9 cellular contexts compared by ENCODE assay signal in the genomic region with DNA sequence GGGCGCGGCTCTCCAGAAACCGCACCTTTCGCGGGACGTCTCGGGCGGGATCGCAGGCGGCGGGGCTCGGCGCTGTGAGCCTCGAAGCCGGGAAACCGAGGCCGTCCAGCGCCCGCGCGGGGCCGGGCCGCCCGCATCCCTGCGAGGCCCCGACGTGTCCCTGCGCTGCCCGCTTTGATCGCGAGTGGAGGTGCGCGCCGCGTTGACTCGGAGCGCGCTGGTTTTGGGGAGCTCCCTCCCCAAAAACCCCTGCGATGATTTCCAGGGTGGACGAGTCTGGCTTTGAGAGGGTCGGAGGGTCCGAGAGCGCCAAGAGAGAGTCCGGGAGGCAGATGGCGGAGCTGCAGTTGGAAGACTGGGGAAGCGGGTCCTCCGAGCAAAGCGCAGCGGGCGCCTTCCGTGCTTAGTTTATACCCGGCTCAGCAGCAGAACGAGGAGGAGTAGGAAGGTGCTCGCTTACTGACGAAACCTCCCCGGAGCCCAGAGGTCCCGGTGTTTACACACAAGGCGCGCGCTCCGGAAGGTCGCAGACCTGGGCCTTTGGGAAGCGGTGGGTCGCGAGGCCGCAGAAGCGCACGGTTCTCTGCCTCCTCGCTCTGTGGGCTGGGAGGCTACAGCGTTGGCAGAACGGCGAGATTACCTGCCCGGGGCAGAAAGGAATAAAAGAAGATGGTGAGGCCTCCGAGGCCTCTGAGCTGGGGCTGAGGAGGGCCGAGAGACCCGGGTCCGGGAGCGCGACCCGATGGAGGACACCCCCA. TPM values are rescaled to one million over a fixed set of nuclear protein-coding genes. Genes with fewer than 3 reads are reported as not detected.
DNase-seq lines count a peak whose midpoint lies in the region; ATAC-seq lines count a peak whose summit lies in the region.
"Had no signal": no experiment of that assay in that cellular context is flagged by ENCODE, and none has a peak within 500 bp of the region (broad histone marks: within the 10 kb centered on the region; RNA-seq: fewer than 3 reads in every experiment).

No MANE protein-coding gene starts in this region.

- no peaks in the 10 kb centered on the region for H3K36me3 Mint-ChIP-seq in activated naive CD8-positive, alpha-beta T cell treated with anti-CD3 and anti-CD28 coated beads, Interleukin-2, amount 10 ng/mL, durations not matched to agents 7 days and 5 days
- H3K36me3 Mint-ChIP-seq: natural killer cell treated with Interleukin-12 subunit alpha and Interleukin-12 subunit beta and Interleukin-15 and Interleukin-18, amount 100 ng/mL, for 72 hours had no signal

- H3K27ac Mint-ChIP-seq in activated naive CD8-positive, alpha-beta T cell treated with anti-CD3 and anti-CD28 coated beads, Interleukin-2, amount 10 ng/mL, durations not matched to agents 7 days and 5 days, result no peak overlapping the region
- H3K27ac Mint-ChIP-seq: natural killer cell treated with Interleukin-12 subunit alpha and Interleukin-12 subunit beta and Interleukin-15 and Interleukin-18, amount 100 ng/mL, for 72 hours had no signal

- peaks cover 1% of the 10 kb centered on the region for H3K4me1 Mint-ChIP-seq in activated naive CD8-positive, alpha-beta T cell treated with anti-CD3 and anti-CD28 coated beads, Interleukin-2, amount 10 ng/mL, durations not matched to agents 7 days and 5 days

- H3K4me3 Mint-ChIP-seq in activated naive CD8-positive, alpha-beta T cell treated with anti-CD3 and anti-CD28 coated beads, Interleukin-2, amount 10 ng/mL, durations not matched to agents 7 days and 5 days, result no peak overlapping the region

- no CpG with 5 or more reads among the region's 80 CpGs for WGBS in iPS DF 6.9 (ENCODE audit: insufficient coverage, insufficient read length)

- no peaks in the 10 kb centered on the region for H3K9me3 Mint-ChIP-seq in activated naive CD8-positive, alpha-beta T cell treated with anti-CD3 and anti-CD28 coated beads, Interleukin-2, amount 10 ng/mL, durations not matched to agents 7 days and 5 days
- H3K9me3 Mint-ChIP-seq: natural killer cell treated with Interleukin-12 subunit alpha and Interleukin-12 subunit beta and Interleukin-15 and Interleukin-18, amount 100 ng/mL, for 72 hours had no signal

- ATAC-seq in activated naive CD8-positive, alpha-beta T cell treated with anti-CD3 and anti-CD28 coated beads, Interleukin-2, amount 10 ng/mL, durations not matched to agents 7 days and 5 days (ENCODE audit: low read depth), result no peak

- H3K27me3 ChIP-seq in HAP-1 (ENCODE audit: low read depth), result no peaks in the 10 kb centered on the region
- H3K27me3 ChIP-seq in iPS DF 6.9 (ENCODE audit: control insufficient read depth, insufficient read depth, low read length), result peaks cover 26% of the 10 kb centered on the region
- peaks cover 18 to 33% (median 22%) of the 10 kb centered on the region in 3 donors for H3K27me3 ChIP-seq in skeletal muscle tissue (ENCODE audit: control insufficient read depth in 3 of 3, insufficient read depth in 3 of 3, low read length in 3 of 3)

- no peaks in the 10 kb centered on the region for H3K36me3 ChIP-seq in HAP-1 (replicated peaks)
- no peaks in the 10 kb centered on the region for H3K36me3 ChIP-seq in iPS DF 6.9 (ENCODE audit: control insufficient read depth, insufficient read depth, low read length)
- no peaks in the 10 kb centered on the region for H3K36me3 ChIP-seq in skeletal muscle tissue (ENCODE audit: control insufficient read depth in 3 of 3, insufficient read depth in 3 of 3, low read length in 3 of 3)

- H3K27me3 Mint-ChIP-seq in activated naive CD8-positive, alpha-beta T cell treated with anti-CD3 and anti-CD28 coated beads, Interleukin-2, amount 10 ng/mL, durations not matched to agents 7 days and 5 days, result peaks cover 77% of the 10 kb centered on the region

- H3K27ac ChIP-seq in iPS DF 6.9 (ENCODE audit: low read length) (no peak overlapping the region), skeletal muscle tissue (ENCODE audit: low read depth, low read length) (peak overlapping the region; percentile 3)

- H3K4me3 ChIP-seq in HAP-1 (peak overlapping the region; percentile 20), iPS DF 6.9 (ENCODE audit: low read length) (peak overlapping the region; percentile 74; the same call in 1 of the 2 replicates), skeletal muscle tissue (ENCODE audit: low read length in 3 of 3) (peak overlapping the region in 2 of 3 donors; percentile 40 to 63)

- peak overlapping the region in 1 of 3 donors; percentile 20 for H3K9ac ChIP-seq in skeletal muscle tissue (ENCODE audit: low read depth in 1 of 3, low read length in 3 of 3)

- POLR2A ChIA-PET in activated naive CD8-positive, alpha-beta T cell treated with anti-CD3 and anti-CD28 coated beads, Interleukin-2, amount 10 ng/mL, durations not matched to agents 7 days and 5 days (lab: Charles Lee), result no interaction called here

- in situ Hi-C loops in HAP-1 (cut with MboI; ENCODE audit: low sequenced_read_pairs), result no loop called here
- in situ Hi-C loops in ACHN (cut with HindIII; ENCODE audit: low pct_ligation_motif_present, low pct_unique_long_range_greater_than_20kb, low sequenced_read_pairs), result no loop called here

- DNase-seq in HAP-1 (ENCODE audit: low spot score in 2 of 2) (no peak), iPS DF 6.9 (ENCODE audit: low read depth, low spot score) (no peak), AG08396 (ENCODE audit: low spot score) (no peak), ACHN (no peak), OCI-M1 (lab: John Stamatoyannopoulos, UW) (no peak), SKM-1 treated with dmso at 0.1 percent for 144 hours (lab: John Stamatoyannopoulos, UW; ENCODE audit: unreplicated experiment) (no peak)
- peak; percentile 30 for DNase-seq in activated naive CD8-positive, alpha-beta T cell treated with anti-CD3 and anti-CD28 coated beads, Interleukin-2, amount 10 ng/mL, durations not matched to agents 7 days and 5 days

- no peaks in the 10 kb centered on the region for H3K9me3 ChIP-seq in HAP-1
- H3K9me3 ChIP-seq in iPS DF 6.9 (ENCODE audit: control insufficient read depth, insufficient read depth, low read length), result no peaks in the 10 kb centered on the region
- no peaks in the 10 kb centered on the region for H3K9me3 ChIP-seq in skeletal muscle tissue (ENCODE audit: control insufficient read depth in 3 of 3, low read length in 3 of 3)

- H3K4me1 ChIP-seq in HAP-1 (peaks cover 7% of the 10 kb centered on the region; the same call in 1 of the 2 replicates), iPS DF 6.9 (ENCODE audit: control insufficient read depth, insufficient read depth, low read length) (peaks cover 2% of the 10 kb centered on the region; the same call in 1 of the 2 replicates), skeletal muscle tissue (ENCODE audit: control insufficient read depth in 3 of 3, insufficient read depth in 3 of 3, low read length in 3 of 3) (no peaks in the 10 kb centered on the region)

RNA-seq across cellular contexts. Expression of gene ALDH1A3, which starts 0.7 kb away (rescaled TPM):
- total RNA-seq in activated naive CD8-positive, alpha-beta T cell treated with anti-CD3 and anti-CD28 coated beads, Interleukin-2, amount 10 ng/mL, durations not matched to agents 7 days and 5 days, result not detected
- total RNA-seq in skeletal muscle tissue, result 15.7 TPM
- total RNA-seq: natural killer cell treated with Interleukin-12 subunit alpha and Interleukin-12 subunit beta and Interleukin-15 and Interleukin-18, amount 100 ng/mL, for 72 hours had no signal

RNA-seq across cellular contexts. Expression of gene LRRK1, which starts 38.8 kb away (rescaled TPM):
- under 1 TPM; 0.48 to 0.97 TPM for total RNA-seq in activated naive CD8-positive, alpha-beta T cell treated with anti-CD3 and anti-CD28 coated beads, Interleukin-2, amount 10 ng/mL, durations not matched to agents 7 days and 5 days
- 3.7 TPM for total RNA-seq in skeletal muscle tissue

Comparison
In these comparisons a context has a peak if more than half of its experiments do, and no peak if none do; other contexts are left out.
1. H3K4me3 ChIP-seq: peak in every context shown above with its lines; median percentile 74 in iPS DF 6.9; 52 in skeletal muscle tissue; 20 in HAP-1.
2. RNA of gene ALDH1A3, which starts 0.7 kb away (total RNA-seq): 15.7 TPM in skeletal muscle tissue (single experiment); not detected in activated naive CD8-positive, alpha-beta T cell treated with anti-CD3 and anti-CD28 coated beads, Interleukin-2, amount 10 ng/mL, durations not matched to agents 7 days and 5 days; every median in the first group is over 10 times any median in the second.